ENCODE assay signal across 1 cellular context in genomic region chr6:16555550-16555949, GRCh38.
TF ChIP-seq lines count a peak whose summit lies in the region.

No MANE protein-coding gene starts in this region.

TF ChIP-seq in HepG2, 621 proteins besides CTCF, POLR2A, EP300 and RAD21 (continued from another document):
- no peak for TF ChIP-seq THRA (CRISPR knock-in tag; IDR thresholded peaks at IDR 0.05; ENCODE audit: borderline replicate concordance)
- TF ChIP-seq ZNF644 (CRISPR knock-in tag; IDR thresholded peaks at IDR 0.05; ENCODE audit: low read depth), result no peak
- TF ChIP-seq ZNF350 (CRISPR knock-in tag; IDR thresholded peaks at IDR 0.05; ENCODE audit: borderline replicate concordance, low read depth), result no peak
- TF ChIP-seq ZNF274 (CRISPR knock-in tag; IDR thresholded peaks at IDR 0.05), result no peak
- TF ChIP-seq NR1H2 (CRISPR knock-in tag; IDR thresholded peaks at IDR 0.05; ENCODE audit: borderline replicate concordance, low read depth), result no peak
- no peak for TF ChIP-seq NR2F1 (CRISPR knock-in tag; IDR thresholded peaks at IDR 0.05)
- no peak for TF ChIP-seq ZFAT (CRISPR knock-in tag; conservative IDR thresholded peaks at IDR 0.05)
- no peak for TF ChIP-seq SAFB2 (CRISPR knock-in tag; IDR thresholded peaks at IDR 0.05; ENCODE audit: borderline replicate concordance, low read depth)
- no peak for TF ChIP-seq ZNF501 (CRISPR knock-in tag; IDR thresholded peaks at IDR 0.05)
- no peak for TF ChIP-seq FOXO4 (CRISPR knock-in tag; conservative IDR thresholded peaks at IDR 0.05)
TF ChIP-seq in HepG2: peak in this region for 0.
